In genomic region chr1:166858726-166859419, GRCh38 we compare ENCODE assay signal across 14 cellular contexts. TPM values are rescaled to one million over a fixed set of nuclear protein-coding genes. Genes with fewer than 3 reads are reported as not detected.
A peak's percentile ranks its signal among the peaks of the same experiment; 100 is the strongest.
DNase-seq lines count a peak whose midpoint lies in the region; ATAC-seq, FAIRE-seq and TF ChIP-seq lines count a peak whose summit lies in the region.
"Had no signal": no experiment of that assay in that cellular context is flagged by ENCODE, and none has a peak within 500 bp of the region (broad histone marks: within the 10 kb centered on the region; RNA-seq: fewer than 3 reads in every experiment).

No MANE protein-coding gene starts in this region.

- no peaks in the 10 kb centered on the region for H3K9me3 ChIP-seq in CD4-positive, CD25-positive, alpha-beta regulatory T cell (ENCODE audit: control insufficient read depth in 2 of 2, low read length in 2 of 2)
- H3K9me3 ChIP-seq: upper lobe of left lung had no signal

- intact Hi-C loops in dorsolateral prefrontal cortex (cut with DNase I): loop anchor here in 1 of 2 donors (2.0 kb wide), 1 partner anchor 18 kb away; the partner anchor contains the start of gene TADA1

- no peaks in the 10 kb centered on the region for H3K27me3 ChIP-seq in CD4-positive, CD25-positive, alpha-beta regulatory T cell (ENCODE audit: control insufficient read depth, insufficient read depth, low read length)
- no peaks in the 10 kb centered on the region for H3K27me3 ChIP-seq in dorsolateral prefrontal cortex
- H3K27me3 ChIP-seq: upper lobe of left lung had no signal

- H3K36me3 Mint-ChIP-seq in CD4-positive, CD25-positive, alpha-beta regulatory T cell: peaks cover 62% of the 10 kb centered on the region
- H3K36me3 Mint-ChIP-seq in IgD-negative memory B cell: peaks cover 5% of the 10 kb centered on the region
- peaks cover 21% of the 10 kb centered on the region for H3K36me3 Mint-ChIP-seq in neural crest cell (ENCODE audit: low read depth)

- no peaks in the 10 kb centered on the region for H3K4me1 ChIP-seq in CD4-positive, CD25-positive, alpha-beta regulatory T cell (ENCODE audit: control insufficient read depth, insufficient read depth, low read length, poor library complexity, severe bottlenecking)
- H3K4me1 ChIP-seq: parathyroid adenoma, upper lobe of left lung had no signal

- no peak overlapping the region for H3K4me3 ChIP-seq in CD4-positive, CD25-positive, alpha-beta regulatory T cell (ENCODE audit: low read depth, low read length)
- peak overlapping the region in 24 of 59 donors; percentile 0 to 36 (median 16) for H3K4me3 ChIP-seq in dorsolateral prefrontal cortex
- H3K4me3 ChIP-seq: SK-N-MC, upper lobe of left lung had no signal

- H3K4me1 Mint-ChIP-seq in CD4-positive, CD25-positive, alpha-beta regulatory T cell: peaks cover 6 to 14% (median 11%) of the 10 kb centered on the region in 4 donors
- peaks cover 15 to 21% (median 16%) of the 10 kb centered on the region in 3 donors for H3K4me1 Mint-ChIP-seq in IgD-negative memory B cell
- peaks cover 15% of the 10 kb centered on the region for H3K4me1 Mint-ChIP-seq in neural crest cell

- H3K27ac Mint-ChIP-seq in CD4-positive, CD25-positive, alpha-beta regulatory T cell: peak overlapping the region; percentile 49 to 74 (median 65)
- H3K27ac Mint-ChIP-seq in IgD-negative memory B cell (peak overlapping the region; percentile 0 to 80 (median 66)), neural crest cell (ENCODE audit: unreplicated experiment) (peak overlapping the region; percentile 57)

- ATAC-seq in CD4-positive, CD25-positive, alpha-beta regulatory T cell (ENCODE audit: low read depth in 2 of 2): no peak
- ATAC-seq in GM19395 (IDR thresholded peaks at IDR 0.05; ENCODE audit: unreplicated experiment): no peak
- no peak for ATAC-seq in HG03439 (IDR thresholded peaks at IDR 0.05; ENCODE audit: unreplicated experiment)
- no peak for ATAC-seq in HG02798 (IDR thresholded peaks at IDR 0.05; ENCODE audit: poor library complexity, unreplicated experiment)

- no peak for FAIRE-seq in D721Med (lab: Jason Lieb, UNC)

- TF ChIP-seq CTCF in dorsolateral prefrontal cortex (IDR thresholded peaks at IDR 0.05 in 54 of 56, conservative IDR thresholded peaks at IDR 0.05 in 2 of 56; ENCODE audit: low read depth in 1 of 56, partially characterized antibody in 56 of 56): peak in 23 of 56 donors; percentile 4 to 42 (median 17)
- no peak for TF ChIP-seq CTCF in neural crest cell (conservative IDR thresholded peaks at IDR 0.05)
- TF ChIP-seq CTCF in D721Med (IDR thresholded peaks at IDR 0.05; ENCODE audit: insufficient read depth, missing control alignments): no peak

- no peaks in the 10 kb centered on the region for H3K9me3 Mint-ChIP-seq in CD4-positive, CD25-positive, alpha-beta regulatory T cell
- H3K9me3 Mint-ChIP-seq in IgD-negative memory B cell (no peaks in the 10 kb centered on the region), neural crest cell (no peaks in the 10 kb centered on the region)

- no peak overlapping the region for H3K4me3 Mint-ChIP-seq in CD4-positive, CD25-positive, alpha-beta regulatory T cell
- H3K4me3 Mint-ChIP-seq in IgD-negative memory B cell (peak overlapping the region in 1 of 4 donors; percentile 0), neural crest cell (no peak overlapping the region)

- no peak overlapping the region for H3K27ac ChIP-seq in CD4-positive, CD25-positive, alpha-beta regulatory T cell (ENCODE audit: insufficient read depth, low read length, poor library complexity, severe bottlenecking)
- peak overlapping the region; percentile 41 to 95 (median 87) for H3K27ac ChIP-seq in dorsolateral prefrontal cortex
- H3K27ac ChIP-seq: parathyroid adenoma, SK-N-MC, upper lobe of left lung had no signal

- peaks cover 93% of the 10 kb centered on the region for H3K36me3 ChIP-seq in CD4-positive, CD25-positive, alpha-beta regulatory T cell (ENCODE audit: control insufficient read depth, insufficient read depth, low read length)

- H3K27me3 Mint-ChIP-seq in CD4-positive, CD25-positive, alpha-beta regulatory T cell: no peaks in the 10 kb centered on the region
- H3K27me3 Mint-ChIP-seq in IgD-negative memory B cell: no peaks in the 10 kb centered on the region
- no peaks in the 10 kb centered on the region for H3K27me3 Mint-ChIP-seq in neural crest cell (ENCODE audit: low read depth)

- DNase-seq in CD4-positive, CD25-positive, alpha-beta regulatory T cell: no peak
- DNase-seq in dorsolateral prefrontal cortex (peak; percentile 20 to 78 (median 70)), neural crest cell (ENCODE audit: low read depth, low spot score) (no peak), D721Med (ENCODE audit: insufficient read length, low spot score) (no peak)
- DNase-seq: AML-193, dermis blood vessel endothelial cell, NCI-H226 had no signal

RNA-seq across cellular contexts. Expression of gene TADA1, which starts 17.2 kb away (rescaled TPM):
- 12.7 TPM for total RNA-seq in CD4-positive, CD25-positive, alpha-beta regulatory T cell
- 10 to 100 TPM; 14.5 to 21.4 (median 17.0) TPM for polyA plus RNA-seq in CD4-positive, CD25-positive, alpha-beta regulatory T cell
- polyA plus RNA-seq in IgD-negative memory B cell: 14.6 TPM
- total RNA-seq in dorsolateral prefrontal cortex (10 to 100 TPM; 11.7 to 26.4 (median 18.3) TPM), neural crest cell (24.1 and 25.6 TPM in 2 replicates)

RNA-seq across cellular contexts. Expression of gene POGK, which starts 19.6 kb away (rescaled TPM):
- total RNA-seq in CD4-positive, CD25-positive, alpha-beta regulatory T cell: 19.1 TPM
- 10 to 100 TPM; 11.9 to 18.4 (median 13.2) TPM for polyA plus RNA-seq in CD4-positive, CD25-positive, alpha-beta regulatory T cell
- 18.3 TPM for polyA plus RNA-seq in IgD-negative memory B cell
- total RNA-seq in dorsolateral prefrontal cortex (10 to 100 TPM; 37.1 to 98.5 (median 49.7) TPM), neural crest cell (57.3 and 60.0 TPM in 2 replicates)

Comparison
In these comparisons a context has a peak if more than half of its experiments do, and no peak if none do; other contexts are left out.
1. DNase-seq: peak in dorsolateral prefrontal cortex (10 of 10); none in CD4-positive, CD25-positive, alpha-beta regulatory T cell (0 of 3), neural crest cell (single experiment) and D721Med (single experiment).
2. Peak in every context shown above with its lines, with median percentiles within 50 percentile points of each other: H3K27ac Mint-ChIP-seq.